7 cellular contexts compared by ENCODE assay signal in the genomic region with DNA sequence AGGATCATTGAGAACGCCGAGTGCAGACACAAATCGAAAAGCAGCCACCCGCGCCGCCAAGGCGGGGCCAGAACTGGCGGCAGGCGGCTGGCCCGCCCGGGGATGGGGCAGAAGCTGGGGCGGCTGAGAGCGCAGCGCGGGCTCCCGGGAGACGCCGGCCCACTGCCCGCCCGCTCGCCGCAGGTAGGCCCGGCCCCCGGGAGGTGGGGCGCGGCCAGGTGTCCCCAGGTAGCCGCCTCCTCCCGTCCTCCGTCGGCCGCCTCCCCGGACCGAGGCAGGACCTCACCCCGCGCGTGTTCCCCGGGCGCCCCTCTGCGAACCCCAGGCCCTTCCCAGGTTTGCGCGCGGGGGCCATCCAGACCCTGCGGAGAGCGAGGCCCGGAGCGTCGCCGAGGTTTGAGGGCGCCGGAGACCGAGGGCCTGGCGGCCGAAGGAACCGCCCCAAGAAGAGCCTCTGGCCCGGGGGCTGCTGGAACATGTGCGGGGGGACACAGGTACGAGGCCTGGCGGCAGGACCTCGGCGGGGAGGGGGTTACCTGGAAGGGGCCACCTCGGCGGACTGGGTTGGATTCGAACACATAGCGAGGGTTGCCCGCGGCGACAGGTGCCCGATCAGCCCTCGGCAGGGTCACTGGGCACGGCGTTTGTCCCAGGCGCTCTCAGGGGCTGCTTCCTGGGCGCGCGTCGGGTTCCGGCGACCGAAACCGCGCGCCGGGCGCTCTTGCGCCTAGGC. TPM values are rescaled to one million over a fixed set of nuclear protein-coding genes. Genes with fewer than 3 reads are reported as not detected.
DNase-seq lines count a peak whose midpoint lies in the region; ATAC-seq and TF ChIP-seq lines count a peak whose summit lies in the region.

TSS of gene PRRG4 (plus strand) at position 248 of the 733 bp plus-strand sequence. CDS start 603 bp downstream, outside the sequence.

- TF ChIP-seq POLR2A in lower leg skin (IDR thresholded peaks at IDR 0.05), result no peak

- peak; percentile 82 for ATAC-seq in GM21528 (IDR thresholded peaks at IDR 0.05; ENCODE audit: low FRiP score, unreplicated experiment)

- peak within 1 kb of the TSS; percentile 83 for H3K4me3 Mint-ChIP-seq in dendritic cell treated with granulocyte-macrophage colony-stimulating factor and Interleukin-4, amounts not matched to agents 40 ng/mL and 50 ng/mL, for 4 days

- peaks cover 26% of the 10 kb centered on the region for H3K36me3 Mint-ChIP-seq in dendritic cell treated with granulocyte-macrophage colony-stimulating factor and Interleukin-4, amounts not matched to agents 40 ng/mL and 50 ng/mL, for 4 days (ENCODE audit: low read depth)

- H3K27ac Mint-ChIP-seq in dendritic cell treated with granulocyte-macrophage colony-stimulating factor and Interleukin-4, amounts not matched to agents 40 ng/mL and 50 ng/mL, for 4 days, result peak within 1 kb of the TSS; percentile 89

- no peaks in the 10 kb centered on the region for H3K27me3 Mint-ChIP-seq in dendritic cell treated with granulocyte-macrophage colony-stimulating factor and Interleukin-4, amounts not matched to agents 40 ng/mL and 50 ng/mL, for 4 days

- no peak for TF ChIP-seq CTCF in GM10266 (IDR thresholded peaks at IDR 0.05; ENCODE audit: control insufficient read depth, insufficient read depth, low read depth, missing control alignments)
- no peak for TF ChIP-seq CTCF in lower leg skin (IDR thresholded peaks at IDR 0.05)

- H3K4me3 ChIP-seq in HUES64 (ENCODE audit: low read length) (peak within 1 kb of the TSS; percentile 65), lower leg skin (ENCODE audit: low read depth, poor library complexity, severe bottlenecking) (peak within 1 kb of the TSS; percentile 57)

- WGBS in HUES64, result 2% methylated on average over 85 of the region's 85 CpGs
- WGBS in lower leg skin, 2 donors, result 2 to 4% methylated on average over 22 to 56 of the region's 85 CpGs

- H3K4me1 Mint-ChIP-seq in dendritic cell treated with granulocyte-macrophage colony-stimulating factor and Interleukin-4, amounts not matched to agents 40 ng/mL and 50 ng/mL, for 4 days (ENCODE audit: low read depth), result peaks cover 36% of the 10 kb centered on the region

- no peaks in the 10 kb centered on the region for H3K9me3 ChIP-seq in HUES64 (ENCODE audit: insufficient read depth, low read depth, low read length)

- peak within 1 kb of the TSS; percentile 55; the same call in 1 of the 2 replicates for H3K9ac ChIP-seq in HUES64 (ENCODE audit: low read depth, low read length)

- H3K27me3 ChIP-seq in HUES64 (ENCODE audit: insufficient read depth, low read length), result peaks cover 38% of the 10 kb centered on the region

- DNase-seq in GM10266 (ENCODE audit: extremely low spot score) (peak; percentile 83), SW480 (ENCODE audit: low spot score) (peak; percentile 77), lower leg skin (ENCODE audit: low spot score in 2 of 2) (peak; percentile 48 to 93)
- DNase-seq in stimulated activated CD4-positive, alpha-beta T cell treated with anti-CD3 and anti-CD28 coated beads, TNF-alpha, amount 100 ng/mL, for 48 hours (ENCODE audit: low read depth in 3 of 3), result peak in 2 of 3 donors; percentile 19 to 52

- no peak within 1 kb of the TSS for H3K27ac ChIP-seq in HUES64 (ENCODE audit: low read depth, low read length)

- 0 out of 2 replicates have a peak, but pooled peaks cover 2% of the 10 kb centered on the region for H3K4me1 ChIP-seq in HUES64 (ENCODE audit: insufficient read depth, low read length)

- H3K9me3 Mint-ChIP-seq in dendritic cell treated with granulocyte-macrophage colony-stimulating factor and Interleukin-4, amounts not matched to agents 40 ng/mL and 50 ng/mL, for 4 days, result no peaks in the 10 kb centered on the region

- H3K36me3 ChIP-seq in HUES64 (ENCODE audit: insufficient read depth, low read length), result no peaks in the 10 kb centered on the region

- intact Hi-C loops in dendritic cell treated with granulocyte-macrophage colony-stimulating factor and Interleukin-4, amounts not matched to agents 40 ng/mL and 50 ng/mL, for 4 days (cut with micrococcal nuclease), result loop anchor here (5.0 kb wide), 1 partner anchor 62 kb away; the partner anchor contains the start of gene QSER1
- intact Hi-C loops in lower leg skin (cut with DNase I; ENCODE audit: low total_unique reads), result no loop called here

RNA-seq across cellular contexts. Expression of gene PRRG4, which starts in this region (rescaled TPM):
- polyA plus RNA-seq in HUES64 (2013, experiment 1 of 2), result 0.20 TPM
- polyA plus RNA-seq in HUES64 (2013, experiment 2 of 2), result 0.57 TPM
- total RNA-seq in lower leg skin, result 10 to 100 TPM; 25.2 to 34.4 (median 31.6) TPM
